ENCODE assay signal across 15 cellular contexts in the genomic region with DNA sequence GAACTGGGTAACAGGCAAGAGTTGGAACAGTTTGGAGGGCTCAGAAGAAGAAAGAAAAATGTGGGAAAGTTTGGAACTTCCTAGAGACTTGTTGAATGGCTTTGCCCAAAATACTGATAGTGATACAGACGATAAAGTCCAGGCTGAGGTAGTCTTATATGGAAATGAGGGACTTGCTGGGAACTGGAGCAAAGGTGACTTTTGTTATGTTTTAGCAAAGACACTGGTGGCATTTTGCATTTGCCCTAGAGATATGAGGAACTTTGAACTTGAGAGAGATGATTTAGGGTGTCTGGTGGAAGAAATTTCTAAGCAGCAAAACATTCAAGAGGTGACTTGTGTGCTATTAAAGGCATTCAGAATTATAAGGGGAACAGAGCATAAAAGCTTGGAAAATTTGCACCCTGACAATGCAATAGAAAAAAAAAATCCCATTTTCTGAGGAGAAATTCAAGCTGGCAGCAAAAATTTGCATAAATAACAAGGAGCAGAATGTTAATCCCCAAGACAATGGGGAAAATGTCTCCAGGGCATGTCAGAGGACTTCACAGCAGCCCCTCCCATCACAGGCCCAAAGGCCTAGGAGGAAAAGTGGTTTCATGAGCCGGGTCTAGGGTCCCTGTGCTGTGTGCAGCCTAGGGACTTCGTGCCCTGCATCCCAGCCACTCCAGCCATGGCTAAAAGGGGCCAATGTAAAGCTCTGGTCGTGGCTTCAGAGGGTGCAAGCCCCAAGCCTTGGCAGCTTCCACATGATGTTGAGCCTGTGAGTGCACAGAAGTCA. TPM values are rescaled to one million over a fixed set of nuclear protein-coding genes. Genes with fewer than 3 reads are reported as not detected.
"Had no signal": no experiment of that assay in that cellular context is flagged by ENCODE, and none has a peak within 500 bp of the region (broad histone marks: within the 10 kb centered on the region; RNA-seq: fewer than 3 reads in every experiment).

No MANE protein-coding gene starts in this region.

RNA-seq across cellular contexts. Expression of gene MT1M, which starts 10.6 kb away (rescaled TPM):
- total RNA-seq: activated CD4-positive, alpha-beta memory T cell treated with anti-CD3 and anti-CD28 coated beads, Interleukin-2, amount 10 ng/mL, durations not matched to agents 7 days and 5 days; activated CD4-positive, alpha-beta T cell treated with anti-CD3 and anti-CD28 coated beads, Interleukin-2, amount 10 ng/mL, durations not matched to agents 7 days and 5 days; activated naive CD4-positive, alpha-beta T cell treated with anti-CD3 and anti-CD28 coated beads, Interleukin-2, amount 50 U/mL, for 72 hours; activated naive CD8-positive, alpha-beta T cell treated with anti-CD3 and anti-CD28 coated beads, Interleukin-2, amount 10 ng/mL, durations not matched to agents 7 days and 5 days; cardiac muscle cell; foreskin keratinocyte; T-helper 1 cell treated with Interleukin-12 subunit alpha and Interleukin-12 subunit beta and Interleukin-4 antibody, amounts not matched to agents 30 ng/mL and 1 ng/mL, for 36 hours had no signal
- polyA plus RNA-seq: cardiac muscle cell had no signal

RNA-seq across cellular contexts. Expression of gene MT2A, which starts 13.5 kb away (rescaled TPM):
- total RNA-seq: cardiac muscle cell had no signal

RNA-seq across cellular contexts. Expression of gene MT1A, which starts 16.6 kb away (rescaled TPM):
- total RNA-seq: activated CD4-positive, alpha-beta memory T cell treated with anti-CD3 and anti-CD28 coated beads, Interleukin-2, amount 10 ng/mL, durations not matched to agents 7 days and 5 days; activated CD4-positive, alpha-beta T cell treated with anti-CD3 and anti-CD28 coated beads, Interleukin-2, amount 10 ng/mL, durations not matched to agents 7 days and 5 days; activated naive CD8-positive, alpha-beta T cell treated with anti-CD3 and anti-CD28 coated beads, Interleukin-2, amount 10 ng/mL, durations not matched to agents 7 days and 5 days; cardiac muscle cell; foreskin keratinocyte; T-helper 1 cell treated with Interleukin-12 subunit alpha and Interleukin-12 subunit beta and Interleukin-4 antibody, amounts not matched to agents 30 ng/mL and 1 ng/mL, for 36 hours had no signal
- polyA plus RNA-seq: cardiac muscle cell had no signal

RNA-seq across cellular contexts. Expression of gene MT1B, which starts 29.8 kb away (rescaled TPM):
- total RNA-seq: activated CD4-positive, alpha-beta memory T cell treated with anti-CD3 and anti-CD28 coated beads, Interleukin-2, amount 10 ng/mL, durations not matched to agents 7 days and 5 days; activated CD4-positive, alpha-beta T cell treated with anti-CD3 and anti-CD28 coated beads, Interleukin-2, amount 10 ng/mL, durations not matched to agents 7 days and 5 days; activated naive CD4-positive, alpha-beta T cell treated with anti-CD3 and anti-CD28 coated beads, Interleukin-2, amount 50 U/mL, for 72 hours; activated naive CD8-positive, alpha-beta T cell treated with anti-CD3 and anti-CD28 coated beads, Interleukin-2, amount 10 ng/mL, durations not matched to agents 7 days and 5 days; activated T-cell treated with anti-CD3 and anti-CD28 coated beads, Interleukin-2, amount 50 U/mL, for 72 hours; ascending aorta; breast epithelium; cardiac muscle cell; colonic mucosa; dermis microvascular lymphatic vessel endothelial cell; epithelial cell of proximal tubule; esophagus mucosa; foreskin keratinocyte; gastrocnemius medialis; T-helper 1 cell treated with Interleukin-12 subunit alpha and Interleukin-12 subunit beta and Interleukin-4 antibody, amounts not matched to agents 30 ng/mL and 1 ng/mL, for 36 hours had no signal
- polyA plus RNA-seq: cardiac muscle cell, foreskin keratinocyte had no signal
